In the genomic region with DNA sequence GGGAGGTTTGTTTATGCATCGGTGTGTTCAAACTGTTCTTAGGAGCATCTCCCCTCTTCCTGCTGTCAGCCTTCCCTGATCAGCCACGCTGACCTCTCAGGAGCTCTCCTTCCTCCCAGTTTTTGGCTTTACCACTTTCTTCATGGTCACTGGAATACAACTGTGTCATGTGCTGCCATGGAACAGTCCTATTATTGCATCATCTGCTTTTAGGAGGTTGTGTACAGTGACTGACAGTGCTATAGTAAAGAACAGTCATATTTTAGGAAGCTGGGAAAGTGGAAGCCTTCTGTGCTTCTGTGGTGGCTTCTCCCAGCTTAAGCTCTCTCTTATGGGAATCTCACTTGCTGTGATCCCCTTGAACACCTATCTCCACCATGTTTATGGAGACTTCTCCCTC, we compare ENCODE assay signal across 17 cellular contexts.
A peak's percentile ranks its signal among the peaks of the same experiment; 100 is the strongest.
DNase-seq lines count a peak whose midpoint lies in the region; ATAC-seq and TF ChIP-seq lines count a peak whose summit lies in the region.
"Had no signal": no experiment of that assay in that cellular context is flagged by ENCODE, and none has a peak within 500 bp of the region (broad histone marks: within the 10 kb centered on the region; RNA-seq: fewer than 3 reads in every experiment).

No MANE protein-coding gene starts in this region.

- H3K27me3 ChIP-seq in heart left ventricle, result no peaks in the 10 kb centered on the region
- no peaks in the 10 kb centered on the region for H3K27me3 ChIP-seq in Loucy (ENCODE audit: insufficient read depth, low read length, poor library complexity, severe bottlenecking)
- H3K27me3 ChIP-seq in fibroblast of lung (ENCODE audit: control insufficient read depth, insufficient read depth, low read length), result no peaks in the 10 kb centered on the region
- no peaks in the 10 kb centered on the region for H3K27me3 ChIP-seq in PC-3 (ENCODE audit: low read length)

- H4K20me1 ChIP-seq in Loucy (ENCODE audit: insufficient read depth, low read length, poor library complexity, severe bottlenecking) (no peaks in the 10 kb centered on the region), fibroblast of lung (ENCODE audit: control insufficient read depth, extremely low read depth, insufficient read depth, low read length) (no peaks in the 10 kb centered on the region), PC-3 (ENCODE audit: low read length) (no peaks in the 10 kb centered on the region)

- H3K4me3 ChIP-seq in heart left ventricle (no peak overlapping the region), Loucy (ENCODE audit: low read length, poor library complexity, severe bottlenecking) (no peak overlapping the region), fibroblast of lung (replicated peaks in 1 of 4; ENCODE audit: control extremely low read depth in 1 of 4, insufficient read depth in 1 of 4, low read depth in 3 of 4, low read length in 4 of 4) (no peak overlapping the region), PC-3 (ENCODE audit: low read length) (no peak overlapping the region)
- H3K4me3 ChIP-seq: A549, SK-N-MC had no signal

- BruUV-seq in PC-3 (replicated peaks; lab: Mats Ljungman, UMichigan), result no TSS peak

- POLR2A ChIA-PET in PC-3 (lab: Charles Lee; ENCODE audit: unreplicated experiment), result no interaction called here

- no peak for TF ChIP-seq CTCF in heart left ventricle (IDR thresholded peaks at IDR 0.05)
- no peak for TF ChIP-seq CTCF in Loucy (conservative IDR thresholded peaks at IDR 0.05; ENCODE audit: low read length)
- TF ChIP-seq CTCF in fibroblast of lung (conservative IDR thresholded peaks at IDR 0.05 in 1 of 2, IDR thresholded peaks at IDR 0.05 in 1 of 2; ENCODE audit: low read depth in 1 of 2, low read length in 2 of 2), result no peak
- TF ChIP-seq CTCF in PC-3 (conservative IDR thresholded peaks at IDR 0.05; ENCODE audit: low read depth, low read length), result no peak

- H3F3A ChIP-seq in Loucy (ENCODE audit: low read depth), result no peaks in the 10 kb centered on the region
- no peaks in the 10 kb centered on the region for H3F3A ChIP-seq in PC-3 (ENCODE audit: low read length, unreplicated experiment)

- H3K9ac ChIP-seq in Loucy (ENCODE audit: low read depth, low read length, poor library complexity, severe bottlenecking) (no peak overlapping the region), fibroblast of lung (ENCODE audit: insufficient read depth, low read length) (no peak overlapping the region), PC-3 (ENCODE audit: low read length) (no peak overlapping the region)

- H3K36me3 ChIP-seq in heart left ventricle (peaks cover 0 to 12% (median 0%) of the 10 kb centered on the region in 9 donors), Loucy (ENCODE audit: insufficient read depth, low read length) (no peaks in the 10 kb centered on the region), fibroblast of lung (ENCODE audit: control insufficient read depth, insufficient read depth, low read length) (no peaks in the 10 kb centered on the region), PC-3 (ENCODE audit: low read depth, low read length) (no peaks in the 10 kb centered on the region)

- ATAC-seq in heart left ventricle (peak; percentile 20 to 36 (median 23)), Right ventricle myocardium inferior (no peak), sciatic nerve (peak; percentile 52), PC-3 (no peak), GM19023 (IDR thresholded peaks at IDR 0.05; ENCODE audit: unreplicated experiment) (no peak)
- ATAC-seq: A549 had no signal

- CTCF ChIA-PET in PC-3 (lab: Charles Lee), result no interaction called here

- H3K9me3 ChIP-seq in heart left ventricle (no peaks in the 10 kb centered on the region), Loucy (ENCODE audit: insufficient read depth, low read depth, low read length) (no peaks in the 10 kb centered on the region), fibroblast of lung (ENCODE audit: control insufficient read depth, insufficient read depth, low read depth, low read length) (no peaks in the 10 kb centered on the region), PC-3 (ENCODE audit: low read length) (no peaks in the 10 kb centered on the region)
- H3K9me3 ChIP-seq: A549 had no signal

- H3K27ac ChIP-seq in heart left ventricle (peak overlapping the region in 2 of 12 donors; percentile 15 to 20), fibroblast of lung (ENCODE audit: insufficient read depth, low read length) (no peak overlapping the region), PC-3 (ENCODE audit: low read length) (no peak overlapping the region)
- H3K27ac ChIP-seq: A549, C4-2B, SK-N-MC had no signal

- intact Hi-C loops in heart left ventricle (cut with DNase I) (loop anchor here in 4 of 10 donors (10.0 kb wide), 2 partner anchors 61 to 369 kb away; partner anchors contain the start of gene FHOD3 (in 3 of the 4)), Right ventricle myocardium inferior (cut with DNase I) (no loop called here), sciatic nerve (cut with DNase I) (no loop called here), PC-3 (cut with micrococcal nuclease) (no loop called here)

- DNase-seq in heart left ventricle (no peak), Right ventricle myocardium inferior (ENCODE audit: missing footprints) (no peak), fibroblast of lung (ENCODE audit: low read depth in 2 of 2) (no peak), sciatic nerve (ENCODE audit: low spot score) (no peak), PC-3 (no peak), Ammon's horn (ENCODE audit: low spot score) (no peak)
- DNase-seq: DND-41, GDM1, Kasumi-1, NCI-H187 treated with DMSO at 0.1 percent for 48 hours, NCI-H2171, NCI-H748 treated with DMSO at 0.1 percent for 48 hours had no signal

- H3K4me2 ChIP-seq in Loucy (ENCODE audit: low read depth, low read length, poor library complexity, severe bottlenecking), result no peak overlapping the region
- H3K4me2 ChIP-seq in fibroblast of lung (ENCODE audit: extremely low read depth, insufficient read depth, low read length), result no peak overlapping the region
- H3K4me2 ChIP-seq in PC-3 (ENCODE audit: low read length), result no peak overlapping the region
- H3K4me2 ChIP-seq: A549 had no signal

- WGBS in heart left ventricle, 4 donors, result 50 to 62% (median 56%) methylated on average over 2 of the region's 2 CpGs

- H3K9me2 ChIP-seq in Loucy (replicated peaks; ENCODE audit: low read depth, low read length), result no peaks in the 10 kb centered on the region
- no peaks in the 10 kb centered on the region for H3K9me2 ChIP-seq in PC-3 (replicated peaks; ENCODE audit: low read length)

- peak overlapping the region; percentile 32 for H2AFZ ChIP-seq in Loucy (ENCODE audit: low read length)
- H2AFZ ChIP-seq in fibroblast of lung (ENCODE audit: low read length), result peak overlapping the region; percentile 12
- H2AFZ ChIP-seq in PC-3 (ENCODE audit: low read length), result no peak overlapping the region

- peaks cover 0 to 28% (median 5%) of the 10 kb centered on the region in 12 donors for H3K4me1 ChIP-seq in heart left ventricle
- no peaks in the 10 kb centered on the region for H3K4me1 ChIP-seq in Loucy (ENCODE audit: insufficient read depth, low read length, poor library complexity, severe bottlenecking)
- H3K4me1 ChIP-seq in fibroblast of lung (ENCODE audit: control insufficient read depth, extremely low read depth, insufficient read depth, low read length), result no peaks in the 10 kb centered on the region
- H3K4me1 ChIP-seq in PC-3 (ENCODE audit: insufficient read depth, low read length), result no peaks in the 10 kb centered on the region
- H3K4me1 ChIP-seq: A549 had no signal

- TF ChIP-seq POLR2A in heart left ventricle (IDR thresholded peaks at IDR 0.05), result no peak

- H3K79me2 ChIP-seq in Loucy (ENCODE audit: insufficient read depth, low read length) (no peaks in the 10 kb centered on the region), fibroblast of lung (ENCODE audit: control insufficient read depth, insufficient read depth, low read length) (no peaks in the 10 kb centered on the region), PC-3 (ENCODE audit: low read length) (no peaks in the 10 kb centered on the region)

Comparison
In these comparisons a context has a peak if more than half of its experiments do, and no peak if none do; other contexts are left out.
1. ATAC-seq: peak in heart left ventricle (4 of 4) and sciatic nerve (single experiment); none in Right ventricle myocardium inferior (single experiment), PC-3 (single experiment) and GM19023 (single experiment).